Comparison of ENCODE assay signal across 12 cellular contexts in the genomic region with DNA sequence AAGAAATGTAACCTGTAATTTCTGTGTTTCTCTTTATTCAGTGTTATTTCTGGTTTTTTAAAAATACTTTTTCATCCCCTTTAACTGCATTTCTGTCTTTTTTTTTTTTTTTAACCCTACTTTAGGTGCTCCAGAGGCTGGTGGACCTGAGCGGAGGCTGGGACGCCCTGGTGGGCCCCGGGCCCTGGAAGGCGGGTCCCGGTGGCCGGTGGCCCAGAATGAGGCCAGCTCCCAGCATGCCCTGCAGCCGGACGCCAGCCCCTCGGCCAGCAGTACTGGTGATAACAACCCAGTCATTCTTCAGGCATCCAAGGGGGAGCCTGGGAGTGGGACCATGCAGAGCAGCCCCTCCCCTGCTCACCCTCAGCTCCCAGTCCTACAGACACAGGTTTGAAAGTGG. TPM values are rescaled to one million over a fixed set of nuclear protein-coding genes. Genes with fewer than 3 reads are reported as not detected.
DNase-seq lines count a peak whose midpoint lies in the region; ATAC-seq lines count a peak whose summit lies in the region.
"Had no signal": no experiment of that assay in that cellular context is flagged by ENCODE, and none has a peak within 500 bp of the region (broad histone marks: within the 10 kb centered on the region; RNA-seq: fewer than 3 reads in every experiment).

No MANE protein-coding gene starts in this region.

- no peak overlapping the region for H3K27ac Mint-ChIP-seq in activated naive CD4-positive, alpha-beta T cell treated with anti-CD3 and anti-CD28 coated beads, Interleukin-2, amount 50 U/mL, for 24 hours
- H3K27ac Mint-ChIP-seq in activated naive CD4-positive, alpha-beta T cell treated with anti-CD3 and anti-CD28 coated beads for 36 hours: no peak overlapping the region
- H3K27ac Mint-ChIP-seq in T-helper 17 cell: no peak overlapping the region
- H3K27ac Mint-ChIP-seq in stimulated activated effector memory CD8-positive, alpha-beta T cell treated with anti-CD3 and anti-CD28 coated beads, Interleukin-12 subunit alpha, Interleukin-12 subunit beta, amount 100 ng/mL, for 72 hours: peak overlapping the region; percentile 100

- H3K4me1 Mint-ChIP-seq in activated naive CD4-positive, alpha-beta T cell treated with anti-CD3 and anti-CD28 coated beads, Interleukin-2, amount 50 U/mL, for 24 hours: peaks cover 27% of the 10 kb centered on the region
- H3K4me1 Mint-ChIP-seq in activated naive CD4-positive, alpha-beta T cell treated with anti-CD3 and anti-CD28 coated beads for 36 hours (ENCODE audit: low read depth): peaks cover 27% of the 10 kb centered on the region
- peaks cover 26% of the 10 kb centered on the region for H3K4me1 Mint-ChIP-seq in T-helper 17 cell
- H3K4me1 Mint-ChIP-seq in stimulated activated effector memory CD8-positive, alpha-beta T cell treated with anti-CD3 and anti-CD28 coated beads, Interleukin-12 subunit alpha, Interleukin-12 subunit beta, amount 100 ng/mL, for 72 hours: peaks cover 27% of the 10 kb centered on the region

- H3K36me3 Mint-ChIP-seq in activated naive CD4-positive, alpha-beta T cell treated with anti-CD3 and anti-CD28 coated beads, Interleukin-2, amount 50 U/mL, for 24 hours: peaks cover 15% of the 10 kb centered on the region
- H3K36me3 Mint-ChIP-seq in activated naive CD4-positive, alpha-beta T cell treated with anti-CD3 and anti-CD28 coated beads for 36 hours (ENCODE audit: low read depth): peaks cover 36% of the 10 kb centered on the region
- H3K36me3 Mint-ChIP-seq in T-helper 17 cell (ENCODE audit: low read depth): no peaks in the 10 kb centered on the region
- H3K36me3 Mint-ChIP-seq in stimulated activated effector memory CD8-positive, alpha-beta T cell treated with anti-CD3 and anti-CD28 coated beads, Interleukin-12 subunit alpha, Interleukin-12 subunit beta, amount 100 ng/mL, for 72 hours: peaks cover 84% of the 10 kb centered on the region

- H3K27me3 Mint-ChIP-seq in activated naive CD4-positive, alpha-beta T cell treated with anti-CD3 and anti-CD28 coated beads, Interleukin-2, amount 50 U/mL, for 24 hours: no peaks in the 10 kb centered on the region
- H3K27me3 Mint-ChIP-seq in activated naive CD4-positive, alpha-beta T cell treated with anti-CD3 and anti-CD28 coated beads for 36 hours (ENCODE audit: low read depth): no peaks in the 10 kb centered on the region
- H3K27me3 Mint-ChIP-seq in T-helper 17 cell: no peaks in the 10 kb centered on the region

- intact Hi-C loops in activated naive CD4-positive, alpha-beta T cell treated with anti-CD3 and anti-CD28 coated beads for 36 hours (cut with micrococcal nuclease): no loop called here
- intact Hi-C loops in left cardiac atrium (cut with DNase I): no loop called here

- H3K9me3 ChIP-seq in T-helper 17 cell (ENCODE audit: control insufficient read depth, low read length, poor library complexity, severe bottlenecking): no peaks in the 10 kb centered on the region
- H3K9me3 ChIP-seq: BLaER1, vagina had no signal

- CTCF ChIA-PET in activated naive CD4-positive, alpha-beta T cell treated with anti-CD3 and anti-CD28 coated beads for 36 hours (lab: Charles Lee): no interaction called here

- no peaks in the 10 kb centered on the region for H3K9me3 Mint-ChIP-seq in activated naive CD4-positive, alpha-beta T cell treated with anti-CD3 and anti-CD28 coated beads, Interleukin-2, amount 50 U/mL, for 24 hours
- H3K9me3 Mint-ChIP-seq in activated naive CD4-positive, alpha-beta T cell treated with anti-CD3 and anti-CD28 coated beads for 36 hours: no peaks in the 10 kb centered on the region
- no peaks in the 10 kb centered on the region for H3K9me3 Mint-ChIP-seq in stimulated activated effector memory CD8-positive, alpha-beta T cell treated with anti-CD3 and anti-CD28 coated beads, Interleukin-12 subunit alpha, Interleukin-12 subunit beta, amount 100 ng/mL, for 72 hours

- ATAC-seq in T-helper 17 cell: no peak
- peak in 1 of 2 donors; percentile 7 for ATAC-seq in left cardiac atrium
- ATAC-seq in stimulated activated effector memory CD8-positive, alpha-beta T cell treated with anti-CD3 and anti-CD28 coated beads, Interleukin-12 subunit alpha, Interleukin-12 subunit beta, amount 100 ng/mL, for 72 hours: no peak

- no peak for DNase-seq in activated naive CD4-positive, alpha-beta T cell treated with anti-CD3 and anti-CD28 coated beads for 36 hours
- DNase-seq in T-helper 17 cell: no peak
- DNase-seq in left cardiac atrium: peak; percentile 51
- DNase-seq in stimulated activated effector memory CD8-positive, alpha-beta T cell treated with anti-CD3 and anti-CD28 coated beads, Interleukin-12 subunit alpha, Interleukin-12 subunit beta, amount 100 ng/mL, for 72 hours (ENCODE audit: low spot score in 2 of 2): no peak
- DNase-seq in ACHN: no peak
- no peak for DNase-seq in AG08395 (ENCODE audit: low spot score)
- DNase-seq in SW480 (ENCODE audit: low spot score): no peak
- DNase-seq: NCI-H2081, SIG-M5 had no signal

- peak overlapping the region; percentile 98 for H3K4me3 Mint-ChIP-seq in activated naive CD4-positive, alpha-beta T cell treated with anti-CD3 and anti-CD28 coated beads, Interleukin-2, amount 50 U/mL, for 24 hours
- H3K4me3 Mint-ChIP-seq in activated naive CD4-positive, alpha-beta T cell treated with anti-CD3 and anti-CD28 coated beads for 36 hours: no peak overlapping the region
- peak overlapping the region; percentile 97 for H3K4me3 Mint-ChIP-seq in T-helper 17 cell
- peak overlapping the region; percentile 94 for H3K4me3 Mint-ChIP-seq in stimulated activated effector memory CD8-positive, alpha-beta T cell treated with anti-CD3 and anti-CD28 coated beads, Interleukin-12 subunit alpha, Interleukin-12 subunit beta, amount 100 ng/mL, for 72 hours

- in situ Hi-C loops in ACHN (cut with HindIII; ENCODE audit: low pct_ligation_motif_present, low pct_unique_long_range_greater_than_20kb, low sequenced_read_pairs): no loop called here

RNA-seq across cellular contexts. Expression of gene SRCAP, which starts 1.5 kb away (rescaled TPM):
- total RNA-seq in activated naive CD4-positive, alpha-beta T cell treated with anti-CD3 and anti-CD28 coated beads for 36 hours: 10 to 100 TPM; 52.3 to 55.2 TPM
- total RNA-seq in T-helper 17 cell (10 to 100 TPM; 86.9 to 90.5 TPM), left cardiac atrium (10 to 100 TPM; 42.3 to 45.9 TPM)

RNA-seq across cellular contexts. Expression of gene FBRS, which starts 42.3 kb away (rescaled TPM):
- 10 to 100 TPM; 83.8 to 84.8 TPM for total RNA-seq in activated naive CD4-positive, alpha-beta T cell treated with anti-CD3 and anti-CD28 coated beads for 36 hours
- 100 to 1,000 TPM; 217 to 246 TPM for total RNA-seq in T-helper 17 cell
- 10 to 100 TPM; 29.5 to 37.2 TPM for total RNA-seq in left cardiac atrium

RNA-seq across cellular contexts. Expression of gene PHKG2, which starts 47.7 kb away (rescaled TPM):
- total RNA-seq in activated naive CD4-positive, alpha-beta T cell treated with anti-CD3 and anti-CD28 coated beads for 36 hours: 10 to 100 TPM; 23.3 to 26.4 TPM
- 10 to 100 TPM; 31.6 to 38.1 TPM for total RNA-seq in T-helper 17 cell
- 10 to 100 TPM; 17.8 to 18.6 TPM for total RNA-seq in left cardiac atrium

RNA-seq across cellular contexts. Expression of gene PRR14, which starts 49.7 kb away (rescaled TPM):
- 10 to 100 TPM; 50.6 to 52.4 TPM for total RNA-seq in activated naive CD4-positive, alpha-beta T cell treated with anti-CD3 and anti-CD28 coated beads for 36 hours
- 10 to 100 TPM; 74.1 to 89.1 TPM for total RNA-seq in T-helper 17 cell
- 10 to 100 TPM; 23.7 to 24.0 TPM for total RNA-seq in left cardiac atrium
